10 cellular contexts compared by ENCODE assay signal in genomic region chr1:18480315-18481189, GRCh38. TPM values are rescaled to one million over a fixed set of nuclear protein-coding genes. Genes with fewer than 3 reads are reported as not detected.
A peak's percentile ranks its signal among the peaks of the same experiment; 100 is the strongest.
DNase-seq lines count a peak whose midpoint lies in the region; ATAC-seq and TF ChIP-seq lines count a peak whose summit lies in the region.
"Had no signal": no experiment of that assay in that cellular context is flagged by ENCODE, and none has a peak within 500 bp of the region (broad histone marks: within the 10 kb centered on the region; RNA-seq: fewer than 3 reads in every experiment).

KLHDC7A (plus strand) TSS chr1:18480930; CDS start chr1:18480982, 52 bp downstream.

- H3K9me3 ChIP-seq in NT2/D1 (ENCODE audit: insufficient read depth, low read length) (no peaks in the 10 kb centered on the region; the same call in 1 of the 2 replicates), prostate gland (no peaks in the 10 kb centered on the region), gastrocnemius medialis (no peaks in the 10 kb centered on the region)

- peaks cover 10% of the 10 kb centered on the region for H3K27me3 Mint-ChIP-seq in GM23338 (ENCODE audit: insufficient read depth, low read depth, poor library complexity)

- H3K36me3 ChIP-seq in GM23338 (ENCODE audit: insufficient read depth) (no peaks in the 10 kb centered on the region), NT2/D1 (ENCODE audit: insufficient read depth, insufficient read length, low read length) (peaks cover 4% of the 10 kb centered on the region), prostate gland (no peaks in the 10 kb centered on the region), gastrocnemius medialis (no peaks in the 10 kb centered on the region)

- H3K27me3 ChIP-seq in GM23338 (ENCODE audit: insufficient read depth): no peaks in the 10 kb centered on the region
- H3K27me3 ChIP-seq in NT2/D1 (ENCODE audit: insufficient read depth, insufficient read length): no peaks in the 10 kb centered on the region
- H3K27me3 ChIP-seq in prostate gland (replicated peaks; ENCODE audit: insufficient read depth): no peaks in the 10 kb centered on the region
- peaks cover 0 to 37% (median 22%) of the 10 kb centered on the region in 3 donors for H3K27me3 ChIP-seq in gastrocnemius medialis

- H3K4me3 ChIP-seq in GM23338 (peak within 1 kb of the TSS; percentile 34; the same call in 1 of the 2 replicates), NT2/D1 (ENCODE audit: insufficient read length, low read depth) (peak within 1 kb of the TSS; percentile 25), prostate gland (no peak within 1 kb of the TSS), gastrocnemius medialis (no peak within 1 kb of the TSS)

- H3K27ac Mint-ChIP-seq in GM23338: peak within 1 kb of the TSS; percentile 94

- H3K9me2 ChIP-seq in GM23338 (ENCODE audit: insufficient read depth): 0 out of 2 replicates have a peak, but pooled peaks cover 6% of the 10 kb centered on the region

- peak within 1 kb of the TSS; percentile 21; the same call in 1 of the 3 replicates for H3K4me3 Mint-ChIP-seq in GM23338

- intact Hi-C loops in prostate gland (cut with DNase I): no loop called here
- intact Hi-C loops in gastrocnemius medialis (cut with DNase I; ENCODE audit: low total_unique reads): no loop called here

- in situ Hi-C loops in gastrocnemius medialis (cut with MboI; ENCODE audit: low sequenced_read_pairs in 4 of 4): no loop called here

- TF ChIP-seq CTCF in GM23338 (conservative IDR thresholded peaks at IDR 0.05; ENCODE audit: low read depth in 2 of 2) (0 out of 4 replicates have a peak, but pooled peaks of 1 of the 2 experiments have one; percentile 0), prostate gland (IDR thresholded peaks at IDR 0.05) (no peak), gastrocnemius medialis (IDR thresholded peaks at IDR 0.05 in 4 of 5, conservative IDR thresholded peaks at IDR 0.05 in 1 of 5) (no peak)

- H3K4me1 Mint-ChIP-seq in GM23338: peaks cover 42% of the 10 kb centered on the region

- ATAC-seq in GM23338 (peak; percentile 91), gastrocnemius medialis (no peak)

- TF ChIP-seq POLR2A in prostate gland (IDR thresholded peaks at IDR 0.05) (no peak), gastrocnemius medialis (IDR thresholded peaks at IDR 0.05) (no peak)

- H3K36me3 Mint-ChIP-seq in GM23338 (ENCODE audit: low read depth): peaks cover 57% of the 10 kb centered on the region
- H3K36me3 Mint-ChIP-seq: IgD-negative memory B cell had no signal

- peaks cover 22% of the 10 kb centered on the region for H3K4me1 ChIP-seq in GM23338 (ENCODE audit: insufficient read depth)
- peaks cover 18% of the 10 kb centered on the region for H3K4me1 ChIP-seq in NT2/D1 (ENCODE audit: insufficient read depth, insufficient read length)
- no peaks in the 10 kb centered on the region for H3K4me1 ChIP-seq in prostate gland (replicated peaks)
- no peaks in the 10 kb centered on the region for H3K4me1 ChIP-seq in gastrocnemius medialis

- H3K9me3 Mint-ChIP-seq in GM23338: peaks cover 43% of the 10 kb centered on the region

- H4K20me1 ChIP-seq in GM23338 (replicated peaks; ENCODE audit: insufficient read depth): no peaks in the 10 kb centered on the region

- H3K27ac ChIP-seq in GM23338 (ENCODE audit: low read depth) (peak within 1 kb of the TSS; percentile 96), prostate gland (peak within 1 kb of the TSS in 1 of 2 donors; percentile 11), gastrocnemius medialis (no peak within 1 kb of the TSS)

- H3K4me2 ChIP-seq in GM23338: peak within 1 kb of the TSS; percentile 73

- WGBS in prostate gland: 42% methylated on average over 13 of the region's 13 CpGs

- DNase-seq in GM23338 (ENCODE audit: low spot score) (peak; percentile 94), NT2/D1 (ENCODE audit: low read depth, low spot score) (peak; percentile 68), iPS DF 19.7 (ENCODE audit: low read depth, low spot score) (peak; percentile 94), prostate gland (ENCODE audit: low spot score) (peak; percentile 36), GDM1 (lab: John Stamatoyannopoulos, UW) (no peak), KG1 (lab: John Stamatoyannopoulos, UW) (no peak), gastrocnemius medialis (no peak), medulla oblongata (ENCODE audit: extremely low spot score) (no peak)
- DNase-seq: activated T-cell treated with anti-CD3 and anti-CD28 coated beads, Interleukin-2, amount 50 U/mL, for 1 hour had no signal

- H3K9ac ChIP-seq in NT2/D1 (ENCODE audit: insufficient read length, low read depth): peak within 1 kb of the TSS; percentile 56

- H3F3A ChIP-seq in GM23338 (replicated peaks; ENCODE audit: low read depth): 0 out of 2 replicates have a peak, but pooled peaks cover 4% of the 10 kb centered on the region

- H2AFZ ChIP-seq in GM23338: no peak within 1 kb of the TSS

- peaks cover 4% of the 10 kb centered on the region; the same call in 1 of the 2 replicates for H3K79me2 ChIP-seq in GM23338 (replicated peaks; ENCODE audit: insufficient read depth)

TF ChIP-seq in GM23338, 12 proteins besides CTCF, POLR2A, EP300 and RAD21 (continues in another document):
- TF ChIP-seq EZH2 (IDR thresholded peaks at IDR 0.05; ENCODE audit: low read depth, unreplicated experiment) (no peak), EZH2phosphoT487 (IDR thresholded peaks at IDR 0.05; ENCODE audit: unreplicated experiment) (no peak), CREB1 (CRISPR knock-in tag; IDR thresholded peaks at IDR 0.05; ENCODE audit: low read depth) (0 out of 2 replicates have a peak, but pooled peaks have one; percentile 13), STAT1 (IDR thresholded peaks at IDR 0.05; ENCODE audit: unreplicated experiment) (no peak), ZNF114 (CRISPR knock-in tag; IDR thresholded peaks at IDR 0.05) (no peak), ZNF331 (CRISPR knock-in tag; IDR thresholded peaks at IDR 0.05; ENCODE audit: low read depth) (no peak), ETS1 (IDR thresholded peaks at IDR 0.05) (peak; percentile 47; the same call in 1 of the 2 replicates)

RNA-seq across cellular contexts. Expression of gene KLHDC7A, which starts in this region (rescaled TPM):
- total RNA-seq in GM23338 (2014; rRNA removed; shearing (Covaris generic)): 19.9 and 22.4 TPM in 2 replicates
- polyA plus RNA-seq in GM23338 (2016; fragmentation: Nextera tagmentation; extraction: Ambion mirVana): 4.2 and 4.5 TPM in 2 replicates
- total RNA-seq in prostate gland: under 1 TPM; 0.34 to 0.36 TPM
- under 1 TPM in 1 of 4 donors, not detected in 3; 0.13 TPM for total RNA-seq in gastrocnemius medialis
- polyA plus RNA-seq: IgD-negative memory B cell had no signal

Comparison
In these comparisons a context has a peak if more than half of its experiments do, and no peak if none do; other contexts are left out.
1. RNA of gene KLHDC7A (total RNA-seq): 19.9 to 22.4 TPM in GM23338; 0.34 to 0.36 TPM in prostate gland and 0.13 TPM in gastrocnemius medialis; every median in the first group is over 10 times any median in the second.
2. Peak in DNase-seq in prostate gland; RNA of the gene not detected or under 1 TPM.
3. DNase-seq: peak in GM23338 (single experiment), NT2/D1 (single experiment) and iPS DF 19.7 (single experiment); none in GDM1 (single experiment), KG1 (single experiment), gastrocnemius medialis (0 of 2) and medulla oblongata (single experiment).
4. H3K4me3 ChIP-seq: peak in GM23338 (single experiment) and NT2/D1 (single experiment); none in prostate gland (0 of 2) and gastrocnemius medialis (0 of 4).